ENCODE assay signal across 17 cellular contexts in the genomic region with DNA sequence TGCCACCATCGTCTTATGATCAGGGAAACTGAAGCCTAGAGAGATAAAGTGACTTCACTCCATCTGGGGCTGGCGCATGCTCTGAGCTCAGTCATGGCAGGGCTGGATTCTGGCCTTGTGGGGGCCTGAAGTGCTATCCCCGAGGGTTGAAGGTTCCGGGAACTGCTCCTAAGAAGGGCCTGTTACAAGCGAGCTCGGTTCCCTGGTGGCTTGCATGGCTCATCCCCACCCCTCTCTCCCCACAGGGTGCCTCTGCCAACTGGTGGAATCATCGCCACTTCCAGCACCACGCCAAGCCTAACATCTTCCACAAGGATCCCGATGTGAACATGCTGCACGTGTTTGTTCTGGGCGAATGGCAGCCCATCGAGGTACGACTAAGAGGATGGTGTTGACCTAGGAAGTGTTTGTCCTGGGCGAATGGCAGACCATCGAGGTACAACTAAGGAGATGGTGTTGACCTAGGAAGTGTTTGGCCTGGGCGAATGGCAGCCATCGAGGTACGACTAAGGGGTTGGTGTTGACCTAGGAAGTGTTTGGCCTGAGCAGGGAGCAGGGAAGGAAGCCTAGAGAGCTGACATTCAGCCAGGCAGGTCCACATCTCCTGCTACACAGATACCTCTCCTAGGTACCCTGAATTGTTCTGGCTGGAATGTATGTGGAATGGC.
"Had no signal": no experiment of that assay in that cellular context is flagged by ENCODE, and none has a peak within 500 bp of the region (broad histone marks: within the 10 kb centered on the region; RNA-seq: fewer than 3 reads in every experiment).

No MANE protein-coding gene starts in this region.

- H3K27ac Mint-ChIP-seq: activated CD4-positive, alpha-beta memory T cell treated with anti-CD3 and anti-CD28 coated beads for 36 hours; activated naive CD4-positive, alpha-beta T cell treated with anti-CD3 and anti-CD28 coated beads for 36 hours; T-helper 1 cell treated with Interleukin-12 subunit alpha and Interleukin-12 subunit beta and Interleukin-4 antibody, amounts not matched to agents 30 μg/mL and 1 μg/mL, for 36 hours had no signal

- H3K4me3 Mint-ChIP-seq: activated CD4-positive, alpha-beta memory T cell treated with anti-CD3 and anti-CD28 coated beads for 36 hours; activated naive CD4-positive, alpha-beta T cell treated with anti-CD3 and anti-CD28 coated beads for 36 hours; T-helper 1 cell treated with Interleukin-12 subunit alpha and Interleukin-12 subunit beta and Interleukin-4 antibody, amounts not matched to agents 30 μg/mL and 1 μg/mL, for 36 hours had no signal

- DNase-seq: activated CD4-positive, alpha-beta memory T cell treated with anti-CD3 and anti-CD28 coated beads for 36 hours; activated CD4-positive, CD25-positive, alpha-beta regulatory T cell treated with anti-CD3 and anti-CD28 coated beads, Interleukin-2, amount 50 U/mL, for 72 hours; activated naive CD4-positive, alpha-beta T cell treated with anti-CD3 and anti-CD28 coated beads for 36 hours; activated T-cell treated with anti-CD3 and anti-CD28 coated beads, Interleukin-2, amount 50 U/mL, for 1 hour; cerebellar nuclear complex; effector CD4-positive, alpha-beta T cell; heart right ventricle; kidney glomerular epithelial cell; left ventricle myocardium superior; stimulated activated CD4-positive, alpha-beta T cell treated with anti-CD3 and anti-CD28 coated beads, Interleukin-2, amount 100 ng/mL, for 24 hours; testis; upper lobe of left lung had no signal

- H3K27ac ChIP-seq: ascending aorta, breast epithelium, esophagus muscularis mucosa, gastroesophageal sphincter, heart right ventricle, testis, upper lobe of left lung had no signal

- H3K9me3 Mint-ChIP-seq: activated CD4-positive, alpha-beta memory T cell treated with anti-CD3 and anti-CD28 coated beads for 36 hours; activated naive CD4-positive, alpha-beta T cell treated with anti-CD3 and anti-CD28 coated beads for 36 hours; T-helper 1 cell treated with Interleukin-12 subunit alpha and Interleukin-12 subunit beta and Interleukin-4 antibody, amounts not matched to agents 30 μg/mL and 1 μg/mL, for 36 hours had no signal

- H3K9me3 ChIP-seq: ascending aorta, breast epithelium, esophagus muscularis mucosa, gastroesophageal sphincter, heart right ventricle, testis, upper lobe of left lung had no signal

- H3K27me3 ChIP-seq: ascending aorta, breast epithelium, esophagus muscularis mucosa, gastroesophageal sphincter, heart right ventricle, testis, upper lobe of left lung had no signal

- H3K27me3 Mint-ChIP-seq: activated CD4-positive, alpha-beta memory T cell treated with anti-CD3 and anti-CD28 coated beads for 36 hours had no signal

- H3K4me1 ChIP-seq: breast epithelium, upper lobe of left lung had no signal
